8 cellular contexts compared by ENCODE assay signal in genomic region chr5:124735169-124735858, GRCh38. TPM values are rescaled to one million over a fixed set of nuclear protein-coding genes. Genes with fewer than 3 reads are reported as not detected.
DNase-seq lines count a peak whose midpoint lies in the region; ATAC-seq and TF ChIP-seq lines count a peak whose summit lies in the region.

No MANE protein-coding gene starts in this region.

- H3K27ac ChIP-seq in SJSA1 (peak overlapping the region; percentile 1; the same call in 1 of the 2 replicates), foreskin keratinocyte (no peak overlapping the region)

- H3K4me1 ChIP-seq in SJSA1 (replicated peaks) = peaks cover 33% of the 10 kb centered on the region
- no peaks in the 10 kb centered on the region for H3K4me1 ChIP-seq in foreskin keratinocyte

- H3K27me3 ChIP-seq in GM06990 (replicated peaks; ENCODE audit: control insufficient read depth, insufficient read depth, low read length) (no peaks in the 10 kb centered on the region), SJSA1 (replicated peaks) (no peaks in the 10 kb centered on the region), foreskin keratinocyte (peaks cover 9% of the 10 kb centered on the region)

- no peaks in the 10 kb centered on the region for H3K9me3 ChIP-seq in SJSA1 (replicated peaks)

- TF ChIP-seq CTCF in GM06990 (IDR thresholded peaks at IDR 0.05; ENCODE audit: insufficient read depth, low read length, poor library complexity, severe bottlenecking) = no peak
- TF ChIP-seq CTCF in foreskin keratinocyte (conservative IDR thresholded peaks at IDR 0.05) = no peak

- no peak for DNase-seq in GM06990 (ENCODE audit: extremely low read depth, insufficient read length)
- no peak for DNase-seq in SJSA1 (ENCODE audit: low read depth in 1 of 2, low spot score in 2 of 2)
- no peak for DNase-seq in left cardiac atrium
- no peak for DNase-seq in skeletal muscle cell (ENCODE audit: low read depth)
- DNase-seq in posterior cingulate gyrus = no peak
- no peak for DNase-seq in foreskin keratinocyte
- DNase-seq in central memory CD4-positive, alpha-beta T cell = no peak
- no peak for DNase-seq in OCI-M1 (lab: John Stamatoyannopoulos, UW)

- H3K36me3 ChIP-seq in GM06990 (ENCODE audit: control insufficient read depth, insufficient read depth, low read length) (no peaks in the 10 kb centered on the region), SJSA1 (no peaks in the 10 kb centered on the region)

- intact Hi-C loops in left cardiac atrium (cut with DNase I) = no loop called here
- intact Hi-C loops in posterior cingulate gyrus (cut with DNase I) = no loop called here

- H3K4me3 ChIP-seq in GM06990 (replicated peaks; ENCODE audit: low read depth, low read length) (peak overlapping the region; percentile 47), SJSA1 (peak overlapping the region; percentile 1; the same call in 1 of the 2 replicates), skeletal muscle cell (ENCODE audit: low read depth, low read length) (peak overlapping the region; percentile 24)

- ATAC-seq in left cardiac atrium (peak; percentile 64 to 73), foreskin keratinocyte (no peak)

RNA-seq across cellular contexts. Expression of gene ZNF608, which starts 11.1 kb away (rescaled TPM):
- total RNA-seq in SJSA1 (2014; rRNA removed; shearing (Covaris generic)) = 13.1 and 17.2 TPM in 2 replicates
- total RNA-seq in left cardiac atrium (10 to 100 TPM; 21.8 to 28.0 TPM), foreskin keratinocyte (2.3 and 3.1 TPM in 2 replicates)
- polyA plus RNA-seq in foreskin keratinocyte = 0.56 and 0.66 TPM in 2 replicates
